Comparison of ENCODE assay signal across 8 cellular contexts in genomic region chr17:63621684-63622570, GRCh38. TPM values are rescaled to one million over a fixed set of nuclear protein-coding genes. Genes with fewer than 3 reads are reported as not detected.
A peak's percentile ranks its signal among the peaks of the same experiment; 100 is the strongest.
DNase-seq lines count a peak whose midpoint lies in the region; ATAC-seq, FAIRE-seq and TF ChIP-seq lines count a peak whose summit lies in the region.

TSS of gene MAP3K3 (plus strand) at chr17:63622417. CDS start at chr17:63622760, 343 bp downstream.

- H3K9me3 ChIP-seq in astrocyte (ENCODE audit: insufficient read depth, low read depth, low read length) (no peaks in the 10 kb centered on the region), right cardiac atrium (ENCODE audit: control insufficient read depth, low read length) (no peaks in the 10 kb centered on the region), uterus (no peaks in the 10 kb centered on the region)

- H3K27me3 ChIP-seq in astrocyte (ENCODE audit: insufficient read depth, low read length), result no peaks in the 10 kb centered on the region
- no peaks in the 10 kb centered on the region for H3K27me3 ChIP-seq in right cardiac atrium (ENCODE audit: control insufficient read depth, insufficient read depth)
- H3K27me3 ChIP-seq in uterus, result no peaks in the 10 kb centered on the region

- H3K4me3 Mint-ChIP-seq in astrocyte (ENCODE audit: unreplicated experiment), result peak within 1 kb of the TSS; percentile 94

- H3K4me3 ChIP-seq in astrocyte (ENCODE audit: insufficient read depth, low read depth, low read length) (peak within 1 kb of the TSS; percentile 81), right cardiac atrium (ENCODE audit: low read length) (peak within 1 kb of the TSS; percentile 87), uterus (peak within 1 kb of the TSS; percentile 81 to 89)

- H3K36me3 ChIP-seq in astrocyte (ENCODE audit: insufficient read depth, low read length) (no peaks in the 10 kb centered on the region), uterus (no peaks in the 10 kb centered on the region)

- peaks cover 16% of the 10 kb centered on the region for H3K4me1 Mint-ChIP-seq in astrocyte (ENCODE audit: low read depth, unreplicated experiment)

- peaks cover 2% of the 10 kb centered on the region for H3K27me3 Mint-ChIP-seq in astrocyte (ENCODE audit: low read depth, unreplicated experiment)

- peaks cover 37% of the 10 kb centered on the region for H4K20me1 ChIP-seq in astrocyte (ENCODE audit: insufficient read depth, low read length)

- H3K79me2 ChIP-seq in astrocyte (ENCODE audit: insufficient read depth, low read length), result peaks cover 39% of the 10 kb centered on the region

- peak; percentile 94 for TF ChIP-seq POLR2A in GM18505 (IDR thresholded peaks at IDR 0.05; ENCODE audit: borderline replicate concordance, extremely low read depth, insufficient read depth, insufficient read length)
- TF ChIP-seq POLR2A in uterus (IDR thresholded peaks at IDR 0.05), result peak; percentile 74 to 84

- H3K9me3 Mint-ChIP-seq in astrocyte (ENCODE audit: unreplicated experiment), result no peaks in the 10 kb centered on the region

- intact Hi-C loops in right cardiac atrium (cut with DNase I), result no loop called here
- intact Hi-C loops in uterus (cut with DNase I; ENCODE audit: low total_unique reads), result no loop called here

- TF ChIP-seq CTCF in astrocyte (IDR thresholded peaks at IDR 0.05; ENCODE audit: insufficient read depth, low read depth, low read length) (no peak), uterus (IDR thresholded peaks at IDR 0.05) (peak; percentile 5 to 20 (median 10))

- H2AFZ ChIP-seq in astrocyte (ENCODE audit: low read depth, low read length), result peak within 1 kb of the TSS; percentile 93

- H3K27ac ChIP-seq in astrocyte (ENCODE audit: low read depth, low read length) (peak within 1 kb of the TSS; percentile 68), right cardiac atrium (ENCODE audit: low read length) (peak within 1 kb of the TSS; percentile 89), uterus (peak within 1 kb of the TSS; percentile 92 to 94)

- peak; percentile 62 for FAIRE-seq in astrocyte (lab: Jason Lieb, UNC)

- peak within 1 kb of the TSS; percentile 85 for H3K9ac ChIP-seq in astrocyte (ENCODE audit: low read length)

- H3K27ac Mint-ChIP-seq in astrocyte (ENCODE audit: unreplicated experiment), result peak within 1 kb of the TSS; percentile 55

- WGBS in right cardiac atrium, result under 1% methylated on average over 75 of the region's 75 CpGs

- ATAC-seq in GM18505 (IDR thresholded peaks at IDR 0.05; ENCODE audit: unreplicated experiment) (peak; percentile 85), HG02973 (IDR thresholded peaks at IDR 0.05; ENCODE audit: unreplicated experiment) (peak; percentile 89), right cardiac atrium (peak; percentile 97)

- H3K4me1 ChIP-seq in astrocyte (ENCODE audit: insufficient read depth, low read length), result peaks cover 5% of the 10 kb centered on the region
- peaks cover 2% of the 10 kb centered on the region for H3K4me1 ChIP-seq in right cardiac atrium (ENCODE audit: control insufficient read depth, insufficient read depth, low read length)
- H3K4me1 ChIP-seq in uterus, result peaks cover 7 to 9% of the 10 kb centered on the region in 2 donors

- H3K36me3 Mint-ChIP-seq in astrocyte (ENCODE audit: low read depth, unreplicated experiment), result no peaks in the 10 kb centered on the region

- DNase-seq in NCI-H2029 (lab: John Stamatoyannopoulos, UW), result peak; percentile 98
- DNase-seq in T-helper 22 cell (ENCODE audit: low read depth), result peak; percentile 99
- DNase-seq in astrocyte (ENCODE audit: low read depth), result peak; percentile 100
- DNase-seq in right cardiac atrium, result peak; percentile 99
- DNase-seq in pulmonary artery endothelial cell (ENCODE audit: low read depth, low spot score), result peak; percentile 100
- peak; percentile 99 for DNase-seq in uterus

- peak within 1 kb of the TSS; percentile 90 for H3K4me2 ChIP-seq in astrocyte (ENCODE audit: low read length)

RNA-seq across cellular contexts. Expression of gene MAP3K3, which starts in this region (rescaled TPM):
- total RNA-seq in astrocyte, result 28.3 and 30.5 TPM in 2 replicates
- 10 to 100 TPM; 47.1 to 51.0 (median 48.6) TPM for total RNA-seq in right cardiac atrium
- 32.6 TPM for polyA plus RNA-seq in right cardiac atrium
- total RNA-seq in pulmonary artery endothelial cell, result 104 and 125 TPM in 2 replicates
- 10 to 100 TPM; 31.5 to 63.0 (median 56.3) TPM for total RNA-seq in uterus

Comparison
In these comparisons a context has a peak if more than half of its experiments do, and no peak if none do; other contexts are left out.
1. Peak in every context shown above with its lines: DNase-seq, ATAC-seq, H3K4me3 ChIP-seq and H3K27ac ChIP-seq.